Comparison of ENCODE assay signal across 3 cellular contexts in the genomic region with DNA sequence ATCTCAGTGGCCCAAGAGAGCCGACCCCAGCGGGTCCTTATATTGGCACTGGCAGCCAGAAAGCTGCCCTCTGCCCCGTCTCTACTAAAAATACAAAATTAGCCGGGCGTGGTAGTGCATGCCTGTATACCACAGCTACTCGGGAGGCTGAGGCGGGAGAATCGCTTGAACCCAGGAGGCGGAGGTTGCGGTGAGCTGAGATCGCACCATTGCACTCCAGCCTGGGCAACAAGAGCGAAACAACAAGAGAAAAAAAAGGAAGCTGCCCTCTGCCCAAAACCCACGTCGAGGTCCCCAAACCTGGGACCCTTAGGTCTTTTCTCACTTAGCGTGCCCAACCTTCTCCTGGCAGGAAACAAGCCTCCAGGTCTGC. TPM values are rescaled to one million over a fixed set of nuclear protein-coding genes. Genes with fewer than 3 reads are reported as not detected.
A peak's percentile ranks its signal among the peaks of the same experiment; 100 is the strongest.
DNase-seq lines count a peak whose midpoint lies in the region; ATAC-seq and TF ChIP-seq lines count a peak whose summit lies in the region.
"Not testable (repeated sequence)": the region's sequence is repeated elsewhere in the genome, so short reads cannot be mapped to it uniquely, and the experiment has no call there.
"Had no signal": no experiment of that assay in that cellular context is flagged by ENCODE, and none has a peak within 500 bp of the region (broad histone marks: within the 10 kb centered on the region; RNA-seq: fewer than 3 reads in every experiment).

No MANE protein-coding gene starts in this region.

- DNase-seq in body of pancreas; suprapubic skin (ENCODE audit: low spot score in 2 of 2): not testable (repeated sequence)

- peak overlapping the region; percentile 71 to 93 (median 80) for H3K27ac ChIP-seq in body of pancreas
- H3K27ac ChIP-seq in suprapubic skin: peak overlapping the region; percentile 87

- not testable (repeated sequence) for TF ChIP-seq CTCF in body of pancreas (IDR thresholded peaks at IDR 0.05); suprapubic skin (IDR thresholded peaks at IDR 0.05)

- peak overlapping the region; percentile 11 to 90 for H3K4me3 ChIP-seq in body of pancreas
- H3K4me3 ChIP-seq in suprapubic skin: peak overlapping the region; percentile 88

- H3K4me1 ChIP-seq in body of pancreas (peaks cover 32% of the 10 kb centered on the region), suprapubic skin (peaks cover 22% of the 10 kb centered on the region)

- not testable (repeated sequence) for TF ChIP-seq POLR2A in body of pancreas (IDR thresholded peaks at IDR 0.05); suprapubic skin (IDR thresholded peaks at IDR 0.05)

- not testable (repeated sequence) for TF ChIP-seq EP300 in suprapubic skin (IDR thresholded peaks at IDR 0.05)

- WGBS in body of pancreas, 2 donors: 49 to 54% methylated on average over 15 of the region's 15 CpGs
- WGBS in suprapubic skin: 54% methylated on average over 15 of the region's 15 CpGs

- not testable (repeated sequence) for H3K36me3 ChIP-seq in body of pancreas (replicated peaks in 1 of 2; ENCODE audit: insufficient read depth in 1 of 2, low read depth in 2 of 2)
- peaks cover 24% of the 10 kb centered on the region for H3K36me3 ChIP-seq in suprapubic skin

- intact Hi-C loops in body of pancreas (cut with DNase I): not testable (repeated sequence)

- H3K27me3 ChIP-seq in body of pancreas, suprapubic skin: not testable (repeated sequence)

- not testable (repeated sequence) for H3K9me3 ChIP-seq in body of pancreas, suprapubic skin

- ATAC-seq in body of pancreas: not testable (repeated sequence)

RNA-seq across cellular contexts. Expression of gene GSTK1, which starts 0.9 kb away (rescaled TPM):
- total RNA-seq in body of pancreas: 100 to 1,000 TPM in 1 of 2 donors, 10 to 100 TPM in 1; 75.8 to 109 TPM
- 100 to 1,000 TPM; 136 to 177 (median 166) TPM for total RNA-seq in suprapubic skin

RNA-seq across cellular contexts. Expression of gene TMEM139, which starts 20.6 kb away (rescaled TPM):
- total RNA-seq in body of pancreas (10 to 100 TPM; 13.2 to 23.9 TPM), suprapubic skin (10 to 100 TPM in 2 of 4 donors, 1 to 10 TPM in 2; 3.3 to 11.0 (median 8.1) TPM)

RNA-seq across cellular contexts. Expression of gene CASP2, which starts 24.0 kb away (rescaled TPM):
- total RNA-seq in body of pancreas: 1 to 10 TPM; 4.6 to 9.3 TPM
- 10 to 100 TPM; 13.7 to 36.5 (median 25.3) TPM for total RNA-seq in suprapubic skin

RNA-seq across cellular contexts. Expression of gene TAS2R40, which starts 42.3 kb away (rescaled TPM):
- total RNA-seq in body of pancreas: not detected
- not detected for total RNA-seq in suprapubic skin
- total RNA-seq: dermis blood vessel endothelial cell had no signal

RNA-seq across cellular contexts. Expression of gene CLCN1, which starts 51.7 kb away (rescaled TPM):
- not detected for total RNA-seq in body of pancreas
- total RNA-seq in suprapubic skin: under 1 TPM in 1 of 4 donors, not detected in 3; 0.64 TPM
- total RNA-seq: dermis blood vessel endothelial cell had no signal
